14 cellular contexts compared by ENCODE assay signal in the genomic region with DNA sequence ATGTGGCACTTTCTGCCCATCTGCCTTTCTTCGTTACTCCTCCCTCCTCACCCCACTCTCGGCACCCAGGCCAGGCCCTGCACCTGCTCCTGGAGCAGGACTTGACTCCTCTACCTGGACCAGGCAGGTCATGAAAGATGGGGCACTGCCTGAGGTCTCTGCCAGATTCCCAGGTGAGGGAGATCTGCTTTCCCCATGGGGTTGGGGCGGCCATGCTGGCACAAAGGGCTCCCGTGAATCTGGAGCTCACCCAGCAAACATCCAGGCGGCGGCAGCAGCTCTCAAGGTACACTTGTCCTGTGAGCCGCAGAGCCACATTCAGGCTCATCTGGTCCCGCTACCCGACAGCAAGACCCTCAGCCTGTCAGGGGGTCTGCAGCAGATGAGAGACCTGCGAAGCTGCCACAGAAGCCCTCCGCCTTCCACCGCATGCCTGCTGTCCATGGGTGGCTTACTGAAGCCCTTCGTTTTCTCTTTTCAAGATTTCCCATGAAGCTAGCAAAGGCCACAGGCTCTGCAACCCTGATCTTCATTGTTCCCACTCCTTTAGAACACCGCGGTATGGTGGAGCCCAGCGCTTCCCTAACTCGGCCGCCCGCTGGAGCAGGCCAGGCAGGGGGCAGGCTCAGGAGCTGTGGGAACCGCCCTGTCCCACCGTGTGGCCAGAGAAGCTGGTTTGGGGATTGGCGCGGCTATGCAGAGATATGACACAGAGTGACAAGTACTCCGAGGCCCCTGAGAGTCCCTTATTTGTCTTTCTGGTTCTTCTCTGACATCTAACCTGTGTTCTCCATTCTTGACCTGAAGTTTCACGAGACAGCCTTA. TPM values are rescaled to one million over a fixed set of nuclear protein-coding genes. Genes with fewer than 3 reads are reported as not detected.
"Had no signal": no experiment of that assay in that cellular context is flagged by ENCODE, and none has a peak within 500 bp of the region (broad histone marks: within the 10 kb centered on the region; RNA-seq: fewer than 3 reads in every experiment).

No MANE protein-coding gene starts in this region.

- DNase-seq: activated B cell treated with CpG ODN at 0.5 μM for 24 hours; activated CD4-positive, alpha-beta T cell treated with anti-CD3 and anti-CD28 coated beads, Interleukin-2, amount 10 ng/mL, durations not matched to agents 7 days and 5 days; activated CD8-positive, alpha-beta memory T cell treated with anti-CD3 and anti-CD28 coated beads for 24 hours; activated naive CD4-positive, alpha-beta T cell treated with anti-CD3 and anti-CD28 coated beads, Interleukin-2, amount 50 U/mL, for 16 hours; dermis blood vessel endothelial cell; left lung; T-helper 1 cell; thyroid gland had no signal

- H3K9me3 ChIP-seq: adrenal gland, left lung, thyroid gland, vagina had no signal

- H3K4me3 ChIP-seq: adrenal gland, left lung, skin epidermis, thyroid gland, vagina had no signal

- H3K4me1 ChIP-seq: adrenal gland, left lung, parathyroid adenoma, thyroid gland, vagina had no signal

- ATAC-seq: left lung had no signal

- H3K27ac ChIP-seq: adrenal gland, left lung, parathyroid adenoma, skin epidermis, thyroid gland, vagina had no signal

- H3K9ac ChIP-seq: parathyroid adenoma had no signal

RNA-seq across cellular contexts. Expression of a gene that starts 8.7 kb away (rescaled TPM):
- total RNA-seq: activated B cell treated with CpG ODN at 0.5 μM for 24 hours, adrenal gland, dermis blood vessel endothelial cell, left lung, neural crest cell, renal cortical epithelial cell, thyroid gland, vagina had no signal
- polyA plus RNA-seq: adrenal gland had no signal
